Comparison of ENCODE assay signal across 25 cellular contexts in genomic region chr7:73463966-73464365, GRCh38.
"Had no signal": no experiment of that assay in that cellular context is flagged by ENCODE, and none has a peak within 500 bp of the region (broad histone marks: within the 10 kb centered on the region; RNA-seq: fewer than 3 reads in every experiment).

No MANE protein-coding gene starts in this region.

- DNase-seq: colonic mucosa; effector CD8-positive, alpha-beta T cell; endodermal cell; foreskin fibroblast; mesenchymal stem cell; mucosa of descending colon; naive B cell; pancreas; retina; right lobe of liver; small intestine; stimulated activated CD4-positive, alpha-beta T cell treated with anti-CD3 and anti-CD28 coated beads, Interleukin-15, amount 100 ng/mL, for 24 hours; stimulated activated CD4-positive, alpha-beta T cell treated with anti-CD3 and anti-CD28 coated beads, Interleukin-2, amount 100 ng/mL, for 48 hours; stimulated activated naive B cell treated with anti-CD40 and anti-IgM and Interleukin-4, amounts not matched to agents 10 μg/mL and 1 μg/mL and 100 μg/mL, for 72 hours; transverse colon; upper lobe of right lung; uterus had no signal

- ATAC-seq: esophagus mucosa; left lobe of liver; mucosa of descending colon; natural killer cell treated with Interleukin-12 subunit alpha and Interleukin-12 subunit beta and Interleukin-15 and Interleukin-18, amount 100 ng/mL, for 72 hours; pancreas; right lobe of liver; stimulated activated naive B cell treated with anti-CD40 and anti-IgM and Interleukin-4, amounts not matched to agents 10 μg/mL and 1 μg/mL and 100 μg/mL, for 72 hours; upper lobe of right lung had no signal

- H3K9me3 ChIP-seq: colonic mucosa, mucosa of descending colon, neutrophil, pancreas, right lobe of liver, thoracic aorta, transverse colon, upper lobe of right lung, uterus had no signal

- H3K4me3 ChIP-seq: colonic mucosa, lung, mucosa of descending colon, pancreas, right lobe of liver, thoracic aorta, transverse colon, upper lobe of right lung, uterus had no signal

- FAIRE-seq: keratinocyte, pancreas, small intestine had no signal

- H3K4me1 ChIP-seq: colonic mucosa, pancreas, right lobe of liver, transverse colon, upper lobe of right lung, uterus had no signal

- H3K27me3 ChIP-seq: colonic mucosa, neutrophil, pancreas, right lobe of liver, transverse colon, upper lobe of right lung, uterus had no signal

- H3K27ac ChIP-seq: colonic mucosa, epithelial cell of prostate, neutrophil, pancreas, right lobe of liver, thoracic aorta, transverse colon, upper lobe of right lung, uterus had no signal
